ENCODE assay signal across 1 cellular context in genomic region chr17:39923230-39923629, GRCh38.
TF ChIP-seq lines count a peak whose summit lies in the region.

No MANE protein-coding gene starts in this region.

TF ChIP-seq in GM12878, 131 proteins besides CTCF, POLR2A, EP300 and RAD21:
- no peak for TF ChIP-seq GATAD2B (conservative IDR thresholded peaks at IDR 0.05; ENCODE audit: low read depth)
- no peak for TF ChIP-seq ESRRA (IDR thresholded peaks at IDR 0.05; ENCODE audit: low read length)
- TF ChIP-seq NR2F1 (conservative IDR thresholded peaks at IDR 0.05) = no peak
TF ChIP-seq in GM12878: peak in this region for 0.
